8 cellular contexts compared by ENCODE assay signal in the genomic region with DNA sequence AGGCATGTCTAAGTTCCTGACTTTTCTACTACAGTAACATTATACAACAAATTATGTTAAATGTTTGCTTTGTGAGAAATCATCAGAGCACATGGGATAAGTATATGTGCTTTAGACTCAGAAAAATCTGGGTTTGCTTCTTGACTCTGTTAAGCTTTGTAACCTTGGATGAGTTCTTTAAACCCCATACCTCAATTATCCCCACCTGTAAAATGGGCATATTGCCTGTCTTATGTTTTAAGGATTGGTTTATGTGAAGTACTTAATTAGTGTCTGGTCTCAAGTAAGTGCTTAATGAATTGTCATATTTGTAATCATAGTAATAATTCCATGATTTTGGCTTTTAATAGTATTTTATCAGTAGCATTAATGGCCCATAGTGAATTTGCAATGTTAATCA.
"Had no signal": no experiment of that assay in that cellular context is flagged by ENCODE, and none has a peak within 500 bp of the region (broad histone marks: within the 10 kb centered on the region; RNA-seq: fewer than 3 reads in every experiment).

No MANE protein-coding gene starts in this region.

- DNase-seq: H7, HFFc6, IMR-90, KBM-7 had no signal

- H3K4me1 ChIP-seq: HAP-1 had no signal

- H3K9ac ChIP-seq: KMS-11 had no signal

- H3K4me3 ChIP-seq: GM23338, HAP-1 had no signal

- H3K27ac ChIP-seq: HL-60, KMS-11 had no signal

- H3K4me2 ChIP-seq: GM23338, KMS-11 had no signal

- H2AFZ ChIP-seq: GM23338 had no signal

- H3K9me3 ChIP-seq: HAP-1 had no signal
